1 cellular context compared by ENCODE assay signal in genomic region chr13:49739498-49740187, GRCh38.
TF ChIP-seq lines count a peak whose summit lies in the region.

No MANE protein-coding gene starts in this region.

TF ChIP-seq in HepG2, 621 proteins besides CTCF, POLR2A, EP300 and RAD21 (continued from another document and continues in another):
- TF ChIP-seq ATF6 (CRISPR knock-in tag; conservative IDR thresholded peaks at IDR 0.05) (peak; percentile 54; the same call in 1 of the 2 replicates), FOXJ3 (CRISPR knock-in tag; IDR thresholded peaks at IDR 0.05; ENCODE audit: borderline replicate concordance) (peak; percentile 82; the same call in 1 of the 2 replicates), SRF (IDR thresholded peaks at IDR 0.05; ENCODE audit: low read depth, low read length) (no peak), HOXD1 (CRISPR knock-in tag; IDR thresholded peaks at IDR 0.05) (peak; percentile 100), CENPX (CRISPR knock-in tag; IDR thresholded peaks at IDR 0.05) (no peak), ZNF24 (IDR thresholded peaks at IDR 0.05) (no peak), ZBTB3 (CRISPR knock-in tag; IDR thresholded peaks at IDR 0.05; ENCODE audit: borderline replicate concordance, low read depth) (no peak), SMAD3 (CRISPR knock-in tag; IDR thresholded peaks at IDR 0.05) (peak; percentile 29; the same call in 1 of the 2 replicates), DRAP1 (CRISPR knock-in tag; IDR thresholded peaks at IDR 0.05) (0 out of 2 replicates have a peak, but pooled peaks have one; percentile 15), TBP (CRISPR knock-in tag; IDR thresholded peaks at IDR 0.05) (no peak), ATF1 (CRISPR knock-in tag; IDR thresholded peaks at IDR 0.05) (0 out of 2 replicates have a peak, but pooled peaks have one; percentile 18), CEBPB (IDR thresholded peaks at IDR 0.05; ENCODE audit: borderline replicate concordance, low read depth, low read length) (no peak), PRDM15 (CRISPR knock-in tag; IDR thresholded peaks at IDR 0.05) (no peak), NR2F6 (IDR thresholded peaks at IDR 0.05) (peak; percentile 95), NR2F6 (CRISPR knock-in tag; IDR thresholded peaks at IDR 0.05) (peak; percentile 79), BRF2 (CRISPR knock-in tag; IDR thresholded peaks at IDR 0.05) (no peak), IRF9 (CRISPR knock-in tag; IDR thresholded peaks at IDR 0.05; ENCODE audit: borderline replicate concordance) (no peak), ZNF710 (CRISPR knock-in tag; IDR thresholded peaks at IDR 0.05; ENCODE audit: borderline replicate concordance) (0 out of 2 replicates have a peak, but pooled peaks have one; percentile 21), KAT8 (CRISPR knock-in tag; IDR thresholded peaks at IDR 0.05) (0 out of 2 replicates have a peak, but pooled peaks have one; percentile 42), TBX2 (CRISPR knock-in tag; IDR thresholded peaks at IDR 0.05; ENCODE audit: borderline replicate concordance) (peak; percentile 95), MED8 (CRISPR knock-in tag; IDR thresholded peaks at IDR 0.05; ENCODE audit: insufficient replicate concordance) (no peak), NFYB (CRISPR knock-in tag; IDR thresholded peaks at IDR 0.05) (no peak), ZNF777 (CRISPR knock-in tag; IDR thresholded peaks at IDR 0.05) (no peak), GZF1 (CRISPR knock-in tag; IDR thresholded peaks at IDR 0.05) (no peak), FOXP4 (CRISPR knock-in tag; IDR thresholded peaks at IDR 0.05) (peak; percentile 92), GFI1 (CRISPR knock-in tag; IDR thresholded peaks at IDR 0.05; ENCODE audit: borderline replicate concordance) (peak; percentile 57; the same call in 1 of the 2 replicates), USF2 (IDR thresholded peaks at IDR 0.05; ENCODE audit: low read depth, low read length) (no peak), USF2 (CRISPR knock-in tag; IDR thresholded peaks at IDR 0.05; ENCODE audit: borderline replicate concordance) (no peak), ZFP82 (CRISPR knock-in tag; IDR thresholded peaks at IDR 0.05; ENCODE audit: borderline replicate concordance) (no peak), ZNF33A (CRISPR knock-in tag; IDR thresholded peaks at IDR 0.05; ENCODE audit: borderline replicate concordance) (no peak), ARID5B (CRISPR knock-in tag; IDR thresholded peaks at IDR 0.05) (peak; percentile 89), ZBTB43 (CRISPR knock-in tag; conservative IDR thresholded peaks at IDR 0.05) (peak; percentile 47; the same call in 1 of the 2 replicates), ELK4 (CRISPR knock-in tag; IDR thresholded peaks at IDR 0.05; ENCODE audit: borderline replicate concordance) (no peak), HHEX (CRISPR knock-in tag; IDR thresholded peaks at IDR 0.05) (peak; percentile 55; the same call in 1 of the 2 replicates), PITX1 (CRISPR knock-in tag; IDR thresholded peaks at IDR 0.05) (peak; percentile 85), ZNF543 (CRISPR knock-in tag; IDR thresholded peaks at IDR 0.05) (no peak), KMT2B (CRISPR knock-in tag; IDR thresholded peaks at IDR 0.05) (peak; percentile 52; the same call in 1 of the 2 replicates), XBP1 (CRISPR knock-in tag; IDR thresholded peaks at IDR 0.05) (no peak)
